ENCODE assay signal across 18 cellular contexts in genomic region chr13:110490009-110490770, GRCh38.
DNase-seq lines count a peak whose midpoint lies in the region; TF ChIP-seq lines count a peak whose summit lies in the region.
"Had no signal": no experiment of that assay in that cellular context is flagged by ENCODE, and none has a peak within 500 bp of the region (broad histone marks: within the 10 kb centered on the region; RNA-seq: fewer than 3 reads in every experiment).

No MANE protein-coding gene starts in this region.

- H3K27me3 Mint-ChIP-seq in type B pancreatic cell: no peaks in the 10 kb centered on the region

- intact Hi-C loops in A673 (cut with micrococcal nuclease; ENCODE audit: unreplicated experiment): no loop called here

- H3K27ac Mint-ChIP-seq in type B pancreatic cell: no peak overlapping the region
- H3K27ac Mint-ChIP-seq: CD14-positive monocyte had no signal

- H4K20me1 ChIP-seq in hepatocyte (ENCODE audit: insufficient read depth, poor library complexity, severe bottlenecking) (no peaks in the 10 kb centered on the region), osteoblast (ENCODE audit: insufficient read depth, low read length) (no peaks in the 10 kb centered on the region)

- H3K4me2 ChIP-seq in hepatocyte (no peak overlapping the region), osteoblast (ENCODE audit: insufficient read depth, low read length) (no peak overlapping the region)

- H3K27ac ChIP-seq in hepatocyte (no peak overlapping the region), osteoblast (ENCODE audit: low read depth, low read length) (no peak overlapping the region), A673 (ENCODE audit: low read depth, low read length, poor library complexity, severe bottlenecking) (no peak overlapping the region)
- H3K27ac ChIP-seq: 22Rv1 had no signal

- H3K4me1 ChIP-seq in hepatocyte (ENCODE audit: insufficient read depth) (no peaks in the 10 kb centered on the region), osteoblast (ENCODE audit: insufficient read depth, low read length) (no peaks in the 10 kb centered on the region), A673 (ENCODE audit: insufficient read depth, low read length, poor library complexity, severe bottlenecking) (no peaks in the 10 kb centered on the region)

- no peaks in the 10 kb centered on the region for H3K79me2 ChIP-seq in hepatocyte
- H3K79me2 ChIP-seq in osteoblast (ENCODE audit: insufficient read depth, low read length): no peaks in the 10 kb centered on the region

- H3K36me3 ChIP-seq in hepatocyte (replicated peaks; ENCODE audit: insufficient read depth, low read depth) (no peaks in the 10 kb centered on the region), osteoblast (ENCODE audit: insufficient read depth, low read length) (peaks cover 92% of the 10 kb centered on the region), A673 (ENCODE audit: insufficient read depth, low read length, poor library complexity, severe bottlenecking) (peaks cover 16% of the 10 kb centered on the region)

- no peak overlapping the region for H2AFZ ChIP-seq in hepatocyte
- no peak overlapping the region for H2AFZ ChIP-seq in osteoblast (ENCODE audit: low read length)

- H3K9me2 ChIP-seq in hepatocyte (replicated peaks; ENCODE audit: insufficient read depth): no peaks in the 10 kb centered on the region

- H3K4me3 ChIP-seq in hepatocyte: no peak overlapping the region
- no peak overlapping the region for H3K4me3 ChIP-seq in osteoblast (ENCODE audit: insufficient read depth, low read length)
- no peak overlapping the region for H3K4me3 ChIP-seq in A673 (ENCODE audit: low read depth, low read length, poor library complexity, severe bottlenecking)

- CTCF ChIA-PET in A673 (lab: Charles Lee): no interaction called here

- peak; percentile 11 for DNase-seq in DMS153 treated with DMSO at 0.1 percent for 48 hours (lab: John Stamatoyannopoulos, UW; ENCODE audit: unreplicated experiment)
- no peak for DNase-seq in DMS153 (lab: John Stamatoyannopoulos, UW)
- DNase-seq in hepatocyte (ENCODE audit: low spot score): peak; percentile 41
- peak; percentile 76 for DNase-seq in osteoblast (ENCODE audit: insufficient read length, low spot score, missing footprints)
- DNase-seq in A673 (ENCODE audit: low spot score): no peak
- no peak for DNase-seq in NCI-H69 (lab: John Stamatoyannopoulos, UW)
- no peak for DNase-seq in type B pancreatic cell (ENCODE audit: extremely low spot score, unreplicated experiment)
- no peak for DNase-seq in NCI-H2081 treated with DMSO at 0.1 percent for 48 hours (lab: John Stamatoyannopoulos, UW)
- DNase-seq: DMS 273 treated with DMSO at 0.1 percent for 48 hours, GDM1, MM.1S, NCI-H1092 treated with DMSO at 0.1 percent for 48 hours, NCI-H1694, NCI-H748 treated with DMSO at 0.1 percent for 48 hours, RPMI8226, SIG-M5 had no signal

- POLR2A ChIA-PET in A673 (lab: Charles Lee; ENCODE audit: low non-redundant PET): no interaction called here

- 77% methylated on average over 24 of the region's 24 CpGs for WGBS in hepatocyte (ENCODE audit: low lambda C conversion rate, missing lambda C conversion rate)

- no peak overlapping the region for H3K4me3 Mint-ChIP-seq in type B pancreatic cell

- no peak for TF ChIP-seq CTCF in hepatocyte (IDR thresholded peaks at IDR 0.05; ENCODE audit: poor library complexity)
- no peak for TF ChIP-seq CTCF in osteoblast (IDR thresholded peaks at IDR 0.05; ENCODE audit: extremely low read depth, low read depth, low read length)
- no peak for TF ChIP-seq CTCF in A673 (conservative IDR thresholded peaks at IDR 0.05; ENCODE audit: low read depth, low read length)
- TF ChIP-seq CTCF in type B pancreatic cell (conservative IDR thresholded peaks at IDR 0.05): no peak

- BruUV-seq in A673 (replicated peaks; lab: Mats Ljungman, UMichigan): no TSS peak

- H3K36me3 Mint-ChIP-seq in type B pancreatic cell: peaks cover 4% of the 10 kb centered on the region
- H3K36me3 Mint-ChIP-seq: CD14-positive monocyte had no signal

- H3K27me3 ChIP-seq in hepatocyte: no peaks in the 10 kb centered on the region
- H3K27me3 ChIP-seq in osteoblast (ENCODE audit: insufficient read depth, low read length): no peaks in the 10 kb centered on the region
- H3K27me3 ChIP-seq in A673 (replicated peaks; ENCODE audit: insufficient read depth, low read depth, low read length, poor library complexity): no peaks in the 10 kb centered on the region

- no peaks in the 10 kb centered on the region for H3K9me3 ChIP-seq in hepatocyte (ENCODE audit: low read depth)
- H3K9me3 ChIP-seq in osteoblast (ENCODE audit: low read depth, low read length): no peaks in the 10 kb centered on the region
- H3K9me3 ChIP-seq in A673 (ENCODE audit: low read depth, low read length, poor library complexity, severe bottlenecking): no peaks in the 10 kb centered on the region

- no peaks in the 10 kb centered on the region for H3K4me1 Mint-ChIP-seq in type B pancreatic cell (ENCODE audit: unreplicated experiment)
- H3K4me1 Mint-ChIP-seq: CD14-positive monocyte had no signal

- no peaks in the 10 kb centered on the region for H3K9me3 Mint-ChIP-seq in type B pancreatic cell
- H3K9me3 Mint-ChIP-seq: CD14-positive monocyte had no signal

Comparison
In these comparisons a context has a peak if more than half of its experiments do, and no peak if none do; other contexts are left out.
1. DNase-seq: peak in DMS153 treated with DMSO at 0.1 percent for 48 hours (single experiment), hepatocyte (single experiment) and osteoblast (single experiment); none in DMS153 (single experiment), A673 (single experiment), NCI-H69 (single experiment), type B pancreatic cell (single experiment) and NCI-H2081 treated with DMSO at 0.1 percent for 48 hours (single experiment).